1 cellular context compared by ENCODE assay signal in genomic region chr2:161238559-161239415, GRCh38.
TF ChIP-seq lines count a peak whose summit lies in the region.

No MANE protein-coding gene starts in this region.

TF ChIP-seq in HepG2, 621 proteins besides CTCF, POLR2A, EP300 and RAD21 (continued from another document and continues in another):
- no peak for TF ChIP-seq PBX3 (CRISPR knock-in tag; IDR thresholded peaks at IDR 0.05; ENCODE audit: borderline replicate concordance)
- TF ChIP-seq ZNF234 (CRISPR knock-in tag; conservative IDR thresholded peaks at IDR 0.05): no peak
- TF ChIP-seq, protein P1, sequence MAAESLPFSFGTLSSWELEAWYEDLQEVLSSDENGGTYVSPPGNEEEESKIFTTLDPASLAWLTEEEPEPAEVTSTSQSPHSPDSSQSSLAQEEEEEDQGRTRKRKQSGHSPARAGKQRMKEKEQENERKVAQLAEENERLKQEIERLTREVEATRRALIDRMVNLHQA (CRISPR knock-in tag; IDR thresholded peaks at IDR 0.05): no peak
- TF ChIP-seq SIN3A (IDR thresholded peaks at IDR 0.05; ENCODE audit: borderline replicate concordance, low read depth, low read length): no peak
- no peak for TF ChIP-seq TRIM22 (IDR thresholded peaks at IDR 0.05)
- TF ChIP-seq ZNF558 (CRISPR knock-in tag; IDR thresholded peaks at IDR 0.05; ENCODE audit: borderline replicate concordance): peak; percentile 49; the same call in 1 of the 2 replicates
- TF ChIP-seq KLF13 (CRISPR knock-in tag; IDR thresholded peaks at IDR 0.05): no peak
- no peak for TF ChIP-seq PAWR (CRISPR knock-in tag; IDR thresholded peaks at IDR 0.05; ENCODE audit: borderline replicate concordance)
- 0 out of 2 replicates have a peak, but pooled peaks have one; percentile 21 for TF ChIP-seq ETV6 (CRISPR knock-in tag; conservative IDR thresholded peaks at IDR 0.05)
- TF ChIP-seq ZNF7 (CRISPR knock-in tag; IDR thresholded peaks at IDR 0.05): no peak
- TF ChIP-seq GABPA (IDR thresholded peaks at IDR 0.05; ENCODE audit: low read depth, low read length): no peak
- TF ChIP-seq GABPA (CRISPR knock-in tag; IDR thresholded peaks at IDR 0.05; ENCODE audit: low read depth): no peak
- TF ChIP-seq RFX1 (IDR thresholded peaks at IDR 0.05): no peak
- no peak for TF ChIP-seq SYNCRIP (IDR thresholded peaks at IDR 0.05; ENCODE audit: insufficient read depth, low read depth, low read length)
- TF ChIP-seq UBTF (CRISPR knock-in tag; IDR thresholded peaks at IDR 0.05): peak; percentile 51; the same call in 1 of the 2 replicates
- TF ChIP-seq, protein P2, sequence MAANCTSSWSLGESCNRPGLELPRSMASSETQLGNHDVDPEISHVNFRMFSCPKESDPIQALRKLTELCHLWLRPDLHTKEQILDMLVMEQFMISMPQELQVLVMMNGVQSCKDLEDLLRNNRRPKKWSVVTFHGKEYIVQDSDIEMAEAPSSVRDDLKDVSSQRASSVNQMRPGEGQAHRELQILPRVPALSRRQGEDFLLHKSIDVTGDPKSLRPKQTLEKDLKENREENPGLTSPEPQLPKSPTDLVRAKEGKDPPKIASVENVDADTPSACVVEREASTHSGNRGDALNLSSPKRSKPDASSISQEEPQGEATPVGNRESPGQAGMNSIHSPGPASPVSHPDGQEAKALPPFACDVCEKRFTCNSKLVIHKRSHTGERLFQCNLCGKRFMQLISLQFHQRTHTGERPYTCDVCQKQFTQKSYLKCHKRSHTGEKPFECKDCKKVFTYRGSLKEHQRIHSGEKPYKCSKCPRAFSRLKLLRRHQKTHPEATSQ (CRISPR knock-in tag; IDR thresholded peaks at IDR 0.05; ENCODE audit: borderline replicate concordance): 0 out of 2 replicates have a peak, but pooled peaks have one; percentile 42
- TF ChIP-seq ZBTB44 (CRISPR knock-in tag; IDR thresholded peaks at IDR 0.05): no peak
- TF ChIP-seq GATA4 (IDR thresholded peaks at IDR 0.05; ENCODE audit: borderline replicate concordance, low read depth): no peak
- no peak for TF ChIP-seq FOXM1 (CRISPR knock-in tag; IDR thresholded peaks at IDR 0.05)
- 0 out of 2 replicates have a peak, but pooled peaks have one; percentile 35 for TF ChIP-seq SNAPC5 (CRISPR knock-in tag; IDR thresholded peaks at IDR 0.05; ENCODE audit: borderline replicate concordance)
- no peak for TF ChIP-seq MTERF4 (CRISPR knock-in tag; IDR thresholded peaks at IDR 0.05)
- no peak for TF ChIP-seq RBM22 (optimal IDR thresholded peaks at IDR 0.05; ENCODE audit: low read length)
- TF ChIP-seq SNAPC2 (CRISPR knock-in tag; IDR thresholded peaks at IDR 0.05): 0 out of 2 replicates have a peak, but pooled peaks have one; percentile 33
- no peak for TF ChIP-seq KLF6 (CRISPR knock-in tag; IDR thresholded peaks at IDR 0.05)
- peak; percentile 34 for TF ChIP-seq HNRNPLL (IDR thresholded peaks at IDR 0.05; ENCODE audit: low read depth, low read length, poor library complexity, severe bottlenecking)
- TF ChIP-seq ZNF768 (CRISPR knock-in tag; IDR thresholded peaks at IDR 0.05): no peak
- no peak for TF ChIP-seq TAF15 (IDR thresholded peaks at IDR 0.05; ENCODE audit: low read depth, low read length, poor library complexity, severe bottlenecking)
- no peak for TF ChIP-seq MEF2D (CRISPR knock-in tag; IDR thresholded peaks at IDR 0.05)
- TF ChIP-seq, protein P3, sequence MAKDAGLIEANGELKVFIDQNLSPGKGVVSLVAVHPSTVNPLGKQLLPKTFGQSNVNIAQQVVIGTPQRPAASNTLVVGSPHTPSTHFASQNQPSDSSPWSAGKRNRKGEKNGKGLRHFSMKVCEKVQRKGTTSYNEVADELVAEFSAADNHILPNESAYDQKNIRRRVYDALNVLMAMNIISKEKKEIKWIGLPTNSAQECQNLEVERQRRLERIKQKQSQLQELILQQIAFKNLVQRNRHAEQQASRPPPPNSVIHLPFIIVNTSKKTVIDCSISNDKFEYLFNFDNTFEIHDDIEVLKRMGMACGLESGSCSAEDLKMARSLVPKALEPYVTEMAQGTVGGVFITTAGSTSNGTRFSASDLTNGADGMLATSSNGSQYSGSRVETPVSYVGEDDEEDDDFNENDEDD (CRISPR knock-in tag; IDR thresholded peaks at IDR 0.05; ENCODE audit: borderline replicate concordance): peak; percentile 77; the same call in 1 of the 2 replicates
- no peak for TF ChIP-seq REST (IDR thresholded peaks at IDR 0.05; ENCODE audit: borderline replicate concordance in 1 of 2, low read depth in 1 of 2, low read length in 2 of 2)
- TF ChIP-seq CENPX (CRISPR knock-in tag; IDR thresholded peaks at IDR 0.05): no peak
- no peak for TF ChIP-seq TFAP4 (IDR thresholded peaks at IDR 0.05; ENCODE audit: borderline replicate concordance, low read depth)
- TF ChIP-seq IRF9 (CRISPR knock-in tag; IDR thresholded peaks at IDR 0.05; ENCODE audit: borderline replicate concordance): no peak
- TF ChIP-seq KMT2A (CRISPR knock-in tag; IDR thresholded peaks at IDR 0.05): 0 out of 2 replicates have a peak, but pooled peaks have one; percentile 29
- TF ChIP-seq ZNF160 (CRISPR knock-in tag; IDR thresholded peaks at IDR 0.05): no peak
- no peak for TF ChIP-seq CHD2 (IDR thresholded peaks at IDR 0.05; ENCODE audit: low read depth, low read length)
- TF ChIP-seq HDAC1 (CRISPR knock-in tag; IDR thresholded peaks at IDR 0.05): no peak
- TF ChIP-seq SALL2 (CRISPR knock-in tag; IDR thresholded peaks at IDR 0.05): 0 out of 2 replicates have a peak, but pooled peaks have one; percentile 36
- TF ChIP-seq, protein P4, sequence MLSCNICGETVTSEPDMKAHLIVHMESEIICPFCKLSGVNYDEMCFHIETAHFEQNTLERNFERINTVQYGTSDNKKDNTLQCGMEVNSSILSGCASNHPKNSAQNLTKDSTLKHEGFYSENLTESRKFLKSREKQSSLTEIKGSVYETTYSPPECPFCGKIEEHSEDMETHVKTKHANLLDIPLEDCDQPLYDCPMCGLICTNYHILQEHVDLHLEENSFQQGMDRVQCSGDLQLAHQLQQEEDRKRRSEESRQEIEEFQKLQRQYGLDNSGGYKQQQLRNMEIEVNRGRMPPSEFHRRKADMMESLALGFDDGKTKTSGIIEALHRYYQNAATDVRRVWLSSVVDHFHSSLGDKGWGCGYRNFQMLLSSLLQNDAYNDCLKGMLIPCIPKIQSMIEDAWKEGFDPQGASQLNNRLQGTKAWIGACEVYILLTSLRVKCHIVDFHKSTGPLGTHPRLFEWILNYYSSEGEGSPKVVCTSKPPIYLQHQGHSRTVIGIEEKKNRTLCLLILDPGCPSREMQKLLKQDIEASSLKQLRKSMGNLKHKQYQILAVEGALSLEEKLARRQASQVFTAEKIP (CRISPR knock-in tag; IDR thresholded peaks at IDR 0.05; ENCODE audit: borderline replicate concordance): no peak
- TF ChIP-seq EEA1 (CRISPR knock-in tag; IDR thresholded peaks at IDR 0.05; ENCODE audit: borderline replicate concordance): peak; percentile 64; the same call in 1 of the 2 replicates
- TF ChIP-seq ARID2 (CRISPR knock-in tag; IDR thresholded peaks at IDR 0.05; ENCODE audit: borderline replicate concordance): no peak
- TF ChIP-seq KLF16 (CRISPR knock-in tag; IDR thresholded peaks at IDR 0.05): no peak
- no peak for TF ChIP-seq MYNN (CRISPR knock-in tag; IDR thresholded peaks at IDR 0.05; ENCODE audit: low read depth)
- no peak for TF ChIP-seq ZNF543 (CRISPR knock-in tag; IDR thresholded peaks at IDR 0.05)
- TF ChIP-seq TGIF2 (CRISPR knock-in tag; IDR thresholded peaks at IDR 0.05): 0 out of 2 replicates have a peak, but pooled peaks have one; percentile 24
